In the genomic region with DNA sequence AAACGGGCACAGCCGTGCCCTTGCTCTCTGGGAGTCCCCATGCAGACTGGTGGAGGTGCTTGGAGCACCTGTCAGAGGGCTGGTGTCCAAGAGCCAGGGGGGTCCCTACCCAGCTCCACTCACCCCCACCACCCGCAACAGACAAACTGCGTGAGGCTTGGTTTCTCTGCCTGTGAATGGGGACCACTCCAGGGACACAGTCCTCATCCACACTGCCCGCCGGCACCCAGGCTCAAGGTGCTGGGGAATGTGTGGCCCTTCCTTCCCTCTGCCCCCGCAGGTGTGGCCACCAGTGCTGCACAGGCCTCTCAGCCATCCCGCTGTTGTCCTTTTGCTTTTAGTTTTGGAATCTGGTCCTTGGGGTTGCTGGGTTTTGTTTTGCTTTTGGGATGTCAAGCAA, we compare ENCODE assay signal across 31 cellular contexts.
"Had no signal": no experiment of that assay in that cellular context is flagged by ENCODE, and none has a peak within 500 bp of the region (broad histone marks: within the 10 kb centered on the region; RNA-seq: fewer than 3 reads in every experiment).

No MANE protein-coding gene starts in this region.

- H3K36me3 Mint-ChIP-seq: activated CD8-positive, alpha-beta memory T cell treated with anti-CD3 and anti-CD28 coated beads, Interleukin-2, amount 10 ng/mL, durations not matched to agents 7 days and 5 days; activated naive CD8-positive, alpha-beta T cell treated with anti-CD3 and anti-CD28 coated beads, Interleukin-2, amount 10 ng/mL, durations not matched to agents 7 days and 5 days; T-cell had no signal

- H3K9me3 Mint-ChIP-seq: activated CD4-positive, alpha-beta memory T cell treated with anti-CD3 and anti-CD28 coated beads, Interleukin-2, amount 10 ng/mL, durations not matched to agents 7 days and 5 days; activated naive CD8-positive, alpha-beta T cell treated with anti-CD3 and anti-CD28 coated beads, Interleukin-2, amount 10 ng/mL, durations not matched to agents 7 days and 5 days; T-cell had no signal

- H3K4me1 ChIP-seq: ascending aorta, breast epithelium had no signal

- H2AFZ ChIP-seq: PC-9 had no signal

- H3K9me3 ChIP-seq: ascending aorta, breast epithelium had no signal

- FAIRE-seq: K562, RCC 7860 had no signal

- H3K27ac ChIP-seq: ascending aorta, PC-9, RWPE1, VCaP had no signal

- H3K27ac Mint-ChIP-seq: activated naive CD8-positive, alpha-beta T cell treated with anti-CD3 and anti-CD28 coated beads, Interleukin-2, amount 10 ng/mL, durations not matched to agents 7 days and 5 days; T-cell had no signal

- H3K4me3 ChIP-seq: ascending aorta, breast epithelium, K562 had no signal

- H3K27me3 ChIP-seq: ascending aorta had no signal

- H3K36me3 ChIP-seq: ascending aorta, breast epithelium had no signal

- ATAC-seq: K562, T-cell, T-helper 17 cell had no signal

- DNase-seq: activated CD4-positive, alpha-beta memory T cell treated with anti-CD3 and anti-CD28 coated beads, Interleukin-2, amount 10 ng/mL, durations not matched to agents 7 days and 5 days; activated CD4-positive, alpha-beta T cell treated with anti-CD3 and anti-CD28 coated beads for 1 hour; activated CD4-positive, alpha-beta T cell treated with anti-CD3 and anti-CD28 coated beads for 48 hours; activated CD4-positive, CD25-positive, alpha-beta regulatory T cell; activated CD8-positive, alpha-beta memory T cell treated with anti-CD3 and anti-CD28 coated beads, Interleukin-2, amount 10 ng/mL, durations not matched to agents 7 days and 5 days; activated CD8-positive, alpha-beta memory T cell treated with anti-CD3 and anti-CD28 coated beads, Interleukin-2, amount 50 U/mL, for 48 hours; activated effector memory CD4-positive, alpha-beta T cell treated with anti-CD3 and anti-CD28 coated beads, Interleukin-2, amount 50 U/mL, for 16 hours; activated naive CD4-positive, alpha-beta T cell; activated naive CD4-positive, alpha-beta T cell treated with anti-CD3 and anti-CD28 coated beads, Interleukin-2, amount 50 U/mL, for 16 hours; activated naive CD8-positive, alpha-beta T cell treated with anti-CD3 and anti-CD28 coated beads, Interleukin-2, amount 10 ng/mL, durations not matched to agents 7 days and 5 days; activated T-cell treated with anti-CD3 and anti-CD28 coated beads, Interleukin-2, amount 50 U/mL, for 48 hours; NCI-H1092 treated with DMSO at 0.1 percent for 48 hours; NCI-H1417; NCI-H146; NCI-H187; NCI-H2029 treated with DMSO at 0.1 percent for 48 hours; NCI-H2107; NCI-H2171; NCI-H510A; NCI-H526; NCI-H748 treated with DMSO at 0.1 percent for 48 hours; PC-9; SIG-M5; T-cell; T-helper 17 cell had no signal
